In genomic region chr6:82954937-82955577, GRCh38 we compare ENCODE assay signal across 11 cellular contexts.
DNase-seq lines count a peak whose midpoint lies in the region; ATAC-seq and TF ChIP-seq lines count a peak whose summit lies in the region.
"Had no signal": no experiment of that assay in that cellular context is flagged by ENCODE, and none has a peak within 500 bp of the region (broad histone marks: within the 10 kb centered on the region; RNA-seq: fewer than 3 reads in every experiment).

No MANE protein-coding gene starts in this region.

- no peaks in the 10 kb centered on the region for H3K27me3 Mint-ChIP-seq in CD14-positive monocyte (ENCODE audit: low read depth in 3 of 3)
- H3K27me3 Mint-ChIP-seq in CD8-positive, alpha-beta T cell (ENCODE audit: low read depth) = no peaks in the 10 kb centered on the region

- no peak overlapping the region for H3K27ac ChIP-seq in gastroesophageal sphincter
- no peak overlapping the region for H3K27ac ChIP-seq in CD8-positive, alpha-beta T cell (ENCODE audit: low read depth, low read length)
- H3K27ac ChIP-seq: KMS-11 had no signal

- intact Hi-C loops in CD14-positive monocyte (cut with micrococcal nuclease) (no loop called here), posterior vena cava (cut with DNase I) (no loop called here)
- intact Hi-C loops in CD8-positive, alpha-beta T cell (cut with DNase I, micrococcal nuclease) = no loop called here

- 70 to 96% methylated on average over 4 of the region's 4 CpGs for WGBS in gastroesophageal sphincter (ENCODE audit: low coverage in 1 of 2), 2 donors

- DNase-seq in skeletal muscle cell (ENCODE audit: low read depth) (peak; percentile 66), CD14-positive monocyte (ENCODE audit: low spot score) (no peak), posterior vena cava (ENCODE audit: low spot score) (no peak)
- DNase-seq in CD8-positive, alpha-beta T cell = no peak
- DNase-seq: natural killer cell, SHP77 treated with DMSO at 0.1 percent for 48 hours had no signal

- no peak overlapping the region for H3K27ac Mint-ChIP-seq in CD14-positive monocyte
- no peak overlapping the region for H3K27ac Mint-ChIP-seq in CD8-positive, alpha-beta T cell
- H3K27ac Mint-ChIP-seq: natural killer cell had no signal

- no peaks in the 10 kb centered on the region for H3K9me3 ChIP-seq in gastroesophageal sphincter
- no peaks in the 10 kb centered on the region for H3K9me3 ChIP-seq in CD8-positive, alpha-beta T cell (ENCODE audit: low read length)

- H3K36me3 Mint-ChIP-seq in CD14-positive monocyte = peaks cover 0 to 3% of the 10 kb centered on the region in 2 donors
- peaks cover 71% of the 10 kb centered on the region for H3K36me3 Mint-ChIP-seq in CD8-positive, alpha-beta T cell
- H3K36me3 Mint-ChIP-seq: natural killer cell had no signal

- H3K4me3 ChIP-seq in skeletal muscle cell (ENCODE audit: low read depth, low read length) (no peak overlapping the region), gastroesophageal sphincter (no peak overlapping the region)
- no peak overlapping the region for H3K4me3 ChIP-seq in CD8-positive, alpha-beta T cell (ENCODE audit: low read depth, low read length)

- no peaks in the 10 kb centered on the region for H3K36me3 ChIP-seq in gastroesophageal sphincter
- H3K36me3 ChIP-seq in CD8-positive, alpha-beta T cell (ENCODE audit: insufficient read depth, low read length) = peaks cover 7% of the 10 kb centered on the region

- no peak for TF ChIP-seq POLR2A in gastroesophageal sphincter (IDR thresholded peaks at IDR 0.05)

- H3K27me3 ChIP-seq in gastroesophageal sphincter = no peaks in the 10 kb centered on the region
- no peaks in the 10 kb centered on the region for H3K27me3 ChIP-seq in CD8-positive, alpha-beta T cell (ENCODE audit: insufficient read depth, low read length)

- H3K4me3 Mint-ChIP-seq in CD14-positive monocyte = no peak overlapping the region
- no peak overlapping the region for H3K4me3 Mint-ChIP-seq in CD8-positive, alpha-beta T cell
- H3K4me3 Mint-ChIP-seq: natural killer cell had no signal

- CTCF ChIA-PET in CD8-positive, alpha-beta T cell (lab: Charles Lee) = interaction anchor here (1.1 kb wide), 1 partner anchor 11 kb away, joined by 3 read pairs; no protein-coding TSS in a partner anchor

- H3K4me1 Mint-ChIP-seq in CD14-positive monocyte = no peaks in the 10 kb centered on the region
- H3K4me1 Mint-ChIP-seq in CD8-positive, alpha-beta T cell (ENCODE audit: low read depth) = no peaks in the 10 kb centered on the region
- H3K4me1 Mint-ChIP-seq: natural killer cell had no signal

- H3K9me3 Mint-ChIP-seq in CD14-positive monocyte = peaks cover 0 to 2% (median 0%) of the 10 kb centered on the region in 7 donors
- no peaks in the 10 kb centered on the region for H3K9me3 Mint-ChIP-seq in CD8-positive, alpha-beta T cell
- H3K9me3 Mint-ChIP-seq: natural killer cell had no signal

- POLR2A ChIA-PET in CD8-positive, alpha-beta T cell (lab: Charles Lee) = no interaction called here

- TF ChIP-seq CTCF in CD14-positive monocyte (IDR thresholded peaks at IDR 0.05) = no peak
- TF ChIP-seq CTCF in gastroesophageal sphincter (IDR thresholded peaks at IDR 0.05) = no peak
- no peak for TF ChIP-seq CTCF in CD8-positive, alpha-beta T cell (IDR thresholded peaks at IDR 0.05)

- peak; percentile 80 for ATAC-seq in GM19035 (IDR thresholded peaks at IDR 0.05; ENCODE audit: unreplicated experiment)
- peak; percentile 72 for ATAC-seq in HG03039 (IDR thresholded peaks at IDR 0.05; ENCODE audit: unreplicated experiment)
- peak; percentile 52; the same call in 2 of the 3 replicates for ATAC-seq in SK-N-SH treated with all-trans-retinoic acid at 6 μM for 48 hours
- no peak for ATAC-seq in gastroesophageal sphincter
- ATAC-seq in CD8-positive, alpha-beta T cell = no peak
- ATAC-seq: natural killer cell had no signal

- no peak for TF ChIP-seq EP300 in gastroesophageal sphincter (IDR thresholded peaks at IDR 0.05)

- peaks cover 0 to 26% (median 5%) of the 10 kb centered on the region in 3 donors for H3K4me1 ChIP-seq in gastroesophageal sphincter
- H3K4me1 ChIP-seq in CD8-positive, alpha-beta T cell (ENCODE audit: insufficient read depth, low read length) = no peaks in the 10 kb centered on the region

TF ChIP-seq in SK-N-SH treated with all-trans-retinoic acid at 6 μM for 48 hours, 23 proteins besides CTCF, POLR2A, EP300 and RAD21:
- no peak for TF ChIP-seq PPARA (CRISPR knock-in tag; IDR thresholded peaks at IDR 0.05; ENCODE audit: borderline replicate concordance)
- no peak for TF ChIP-seq ZFP3 (CRISPR knock-in tag; IDR thresholded peaks at IDR 0.05)
- no peak for TF ChIP-seq CSRNP3 (CRISPR knock-in tag; IDR thresholded peaks at IDR 0.05)
- TF ChIP-seq SNAI2 (CRISPR knock-in tag; IDR thresholded peaks at IDR 0.05) = no peak
- no peak for TF ChIP-seq CSDC2 (CRISPR knock-in tag; IDR thresholded peaks at IDR 0.05)
- TF ChIP-seq ISL1 (CRISPR knock-in tag; IDR thresholded peaks at IDR 0.05) = no peak
- no peak for TF ChIP-seq ESRRG (CRISPR knock-in tag; IDR thresholded peaks at IDR 0.05)
- no peak for TF ChIP-seq ZNF565 (CRISPR knock-in tag; conservative IDR thresholded peaks at IDR 0.05; ENCODE audit: low read depth)
- no peak for TF ChIP-seq OSR1 (CRISPR knock-in tag; IDR thresholded peaks at IDR 0.05)

Comparison
In these comparisons a context has a peak if more than half of its experiments do, and no peak if none do; other contexts are left out.
1. ATAC-seq: peak in GM19035 (single experiment), HG03039 (single experiment) and SK-N-SH treated with all-trans-retinoic acid at 6 μM for 48 hours (single experiment); none in gastroesophageal sphincter (single experiment) and CD8-positive, alpha-beta T cell (single experiment).